Comparison of ENCODE assay signal across 9 cellular contexts in genomic region chr4:81493895-81494490, GRCh38. TPM values are rescaled to one million over a fixed set of nuclear protein-coding genes. Genes with fewer than 3 reads are reported as not detected.
A peak's percentile ranks its signal among the peaks of the same experiment; 100 is the strongest.
DNase-seq lines count a peak whose midpoint lies in the region; ATAC-seq, FAIRE-seq and TF ChIP-seq lines count a peak whose summit lies in the region.
"Had no signal": no experiment of that assay in that cellular context is flagged by ENCODE, and none has a peak within 500 bp of the region (broad histone marks: within the 10 kb centered on the region; RNA-seq: fewer than 3 reads in every experiment).

No MANE protein-coding gene starts in this region.

- H3K27ac ChIP-seq in adrenal gland, result peak overlapping the region in 3 of 5 donors; percentile 34 to 71 (median 70)

- no peak for DNase-seq in activated naive CD4-positive, alpha-beta T cell treated with Interleukin-2 at 50 U/mL for 16 hours
- no peak for DNase-seq in adrenal gland
- DNase-seq in stimulated activated effector memory CD8-positive, alpha-beta T cell treated with anti-CD3 and anti-CD28 coated beads, Interleukin-12 subunit alpha, Interleukin-12 subunit beta, amount 100 ng/mL, for 72 hours (ENCODE audit: low spot score in 2 of 2), result no peak
- DNase-seq in D721Med (ENCODE audit: insufficient read length, low spot score), result no peak
- no peak for DNase-seq in head of caudate nucleus
- DNase-seq in COLO668 (lab: John Stamatoyannopoulos, UW; ENCODE audit: unreplicated experiment), result no peak

- H3K9me3 ChIP-seq in adrenal gland (replicated peaks in 1 of 3), result no peaks in the 10 kb centered on the region

- ATAC-seq in HG03159 (IDR thresholded peaks at IDR 0.05; ENCODE audit: unreplicated experiment), result peak; percentile 65
- peak; percentile 72 for ATAC-seq in stimulated activated effector memory CD8-positive, alpha-beta T cell treated with anti-CD3 and anti-CD28 coated beads, Interleukin-12 subunit alpha, Interleukin-12 subunit beta, amount 100 ng/mL, for 72 hours

- TF ChIP-seq CTCF in adrenal gland (IDR thresholded peaks at IDR 0.05) (no peak), D721Med (IDR thresholded peaks at IDR 0.05; ENCODE audit: insufficient read depth, missing control alignments) (no peak)

- peaks cover 60% of the 10 kb centered on the region for H3K4me1 Mint-ChIP-seq in activated naive CD4-positive, alpha-beta T cell treated with anti-CD3 and anti-CD28 coated beads, Interleukin-2, amount 50 U/mL, for 24 hours
- peaks cover 50% of the 10 kb centered on the region for H3K4me1 Mint-ChIP-seq in stimulated activated effector memory CD8-positive, alpha-beta T cell treated with anti-CD3 and anti-CD28 coated beads, Interleukin-12 subunit alpha, Interleukin-12 subunit beta, amount 100 ng/mL, for 72 hours

- no peak for TF ChIP-seq POLR2A in adrenal gland (IDR thresholded peaks at IDR 0.05)

- H3K27ac Mint-ChIP-seq in activated naive CD4-positive, alpha-beta T cell treated with anti-CD3 and anti-CD28 coated beads, Interleukin-2, amount 50 U/mL, for 24 hours, result peak overlapping the region; percentile 90
- H3K27ac Mint-ChIP-seq in stimulated activated effector memory CD8-positive, alpha-beta T cell treated with anti-CD3 and anti-CD28 coated beads, Interleukin-12 subunit alpha, Interleukin-12 subunit beta, amount 100 ng/mL, for 72 hours, result peak overlapping the region; percentile 48

- no peaks in the 10 kb centered on the region for H3K27me3 Mint-ChIP-seq in activated naive CD4-positive, alpha-beta T cell treated with anti-CD3 and anti-CD28 coated beads, Interleukin-2, amount 50 U/mL, for 24 hours

- H3K36me3 ChIP-seq in adrenal gland (replicated peaks in 1 of 2), result no peaks in the 10 kb centered on the region

- H3K9me3 Mint-ChIP-seq in activated naive CD4-positive, alpha-beta T cell treated with anti-CD3 and anti-CD28 coated beads, Interleukin-2, amount 50 U/mL, for 24 hours, result peaks cover 13% of the 10 kb centered on the region
- peaks cover 6% of the 10 kb centered on the region for H3K9me3 Mint-ChIP-seq in stimulated activated effector memory CD8-positive, alpha-beta T cell treated with anti-CD3 and anti-CD28 coated beads, Interleukin-12 subunit alpha, Interleukin-12 subunit beta, amount 100 ng/mL, for 72 hours

- H3K4me3 Mint-ChIP-seq in activated naive CD4-positive, alpha-beta T cell treated with anti-CD3 and anti-CD28 coated beads, Interleukin-2, amount 50 U/mL, for 24 hours, result peak overlapping the region; percentile 82
- peak overlapping the region; percentile 48 for H3K4me3 Mint-ChIP-seq in stimulated activated effector memory CD8-positive, alpha-beta T cell treated with anti-CD3 and anti-CD28 coated beads, Interleukin-12 subunit alpha, Interleukin-12 subunit beta, amount 100 ng/mL, for 72 hours

- 14 to 35% (median 31%) methylated on average over 2 of the region's 2 CpGs for WGBS in adrenal gland, 4 donors

- peaks cover 10% of the 10 kb centered on the region for H3K36me3 Mint-ChIP-seq in activated naive CD4-positive, alpha-beta T cell treated with anti-CD3 and anti-CD28 coated beads, Interleukin-2, amount 50 U/mL, for 24 hours
- H3K36me3 Mint-ChIP-seq in stimulated activated effector memory CD8-positive, alpha-beta T cell treated with anti-CD3 and anti-CD28 coated beads, Interleukin-12 subunit alpha, Interleukin-12 subunit beta, amount 100 ng/mL, for 72 hours, result peaks cover 8% of the 10 kb centered on the region

- intact Hi-C loops in adrenal gland (cut with DNase I), result no loop called here
- intact Hi-C loops in head of caudate nucleus (cut with DNase I), result no loop called here

- peak overlapping the region in 1 of 4 donors; percentile 53 for H3K4me3 ChIP-seq in adrenal gland

- H3K4me1 ChIP-seq in adrenal gland (replicated peaks in 1 of 2), result peaks cover 0 to 12% of the 10 kb centered on the region in 2 donors

- FAIRE-seq in D721Med (lab: Jason Lieb, UNC), result no peak

- no peaks in the 10 kb centered on the region for H3K27me3 ChIP-seq in adrenal gland

RNA-seq across cellular contexts. Expression of gene RASGEF1B, which starts 22.3 kb away (rescaled TPM):
- total RNA-seq in adrenal gland, result 10 to 100 TPM in 4 of 8 donors, 1 to 10 TPM in 4; 6.3 to 27.2 (median 9.8) TPM
- 10 to 100 TPM in 1 of 3 donors, 1 to 10 TPM in 2; 5.6 to 13.9 (median 7.1) TPM for polyA plus RNA-seq in adrenal gland
- total RNA-seq: lung microvascular endothelial cell had no signal
